Comparison of ENCODE assay signal across 16 cellular contexts in genomic region chr5:145787996-145788395, GRCh38. TPM values are rescaled to one million over a fixed set of nuclear protein-coding genes. Genes with fewer than 3 reads are reported as not detected.
"Had no signal": no experiment of that assay in that cellular context is flagged by ENCODE, and none has a peak within 500 bp of the region (broad histone marks: within the 10 kb centered on the region; RNA-seq: fewer than 3 reads in every experiment).

No MANE protein-coding gene starts in this region.

- ATAC-seq: gastrocnemius medialis; left colon; mucosa of descending colon; naive thymus-derived CD8-positive, alpha-beta T cell; stimulated activated naive B cell treated with anti-CD40 and anti-IgM and Interleukin-4, amounts not matched to agents 10 μg/mL and 1 μg/mL and 100 μg/mL, for 72 hours; stimulated activated naive CD8-positive, alpha-beta T cell treated with anti-CD3 and anti-CD28 coated beads, Interleukin-15, amount 100 ng/mL, for 72 hours; upper lobe of right lung had no signal

- DNase-seq: colonic mucosa; dermis blood vessel endothelial cell; esophagus squamous epithelium; gastrocnemius medialis; kidney; left colon; mammary epithelial cell; mucosa of descending colon; naive thymus-derived CD8-positive, alpha-beta T cell; sigmoid colon; stimulated activated CD4-positive, alpha-beta T cell treated with anti-CD3 and anti-CD28 coated beads, Interleukin-2, amount 100 ng/mL, for 24 hours; stimulated activated CD4-positive, alpha-beta T cell treated with anti-CD3 and anti-CD28 coated beads, Interleukin-4, amount 100 ng/mL, for 4 hours; stimulated activated naive B cell treated with anti-CD40 and anti-IgM and Interleukin-4, amounts not matched to agents 10 μg/mL and 1 μg/mL and 100 μg/mL, for 72 hours; stimulated activated naive CD8-positive, alpha-beta T cell treated with anti-CD3 and anti-CD28 coated beads, Interleukin-15, amount 100 ng/mL, for 72 hours; testis; upper lobe of right lung had no signal

RNA-seq across cellular contexts. Expression of gene PRELID2, which starts 47.1 kb away (rescaled TPM):
- total RNA-seq: naive thymus-derived CD8-positive, alpha-beta T cell had no signal
